Comparison of ENCODE assay signal across 20 cellular contexts in the genomic region with DNA sequence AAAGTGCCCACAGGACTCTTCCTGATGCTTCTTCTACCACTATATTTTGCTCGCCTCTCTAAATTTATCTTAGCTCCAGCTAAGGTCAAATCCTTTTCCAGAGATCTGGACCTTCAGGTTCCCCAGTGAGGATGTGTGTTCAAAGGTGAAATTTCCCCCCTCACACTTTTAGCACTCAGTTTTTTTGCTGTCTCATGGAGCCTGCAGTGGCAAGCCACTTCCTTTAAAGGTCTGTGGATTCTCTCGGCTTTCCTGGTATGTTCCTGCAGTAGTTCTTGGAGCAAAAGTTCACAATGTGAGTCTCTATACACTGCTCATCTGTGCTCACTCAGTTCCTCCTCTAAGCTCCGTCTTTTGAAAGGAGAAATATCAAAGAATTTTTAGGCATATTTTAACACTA.
A peak's percentile ranks its signal among the peaks of the same experiment; 100 is the strongest.
DNase-seq lines count a peak whose midpoint lies in the region; ATAC-seq, FAIRE-seq and TF ChIP-seq lines count a peak whose summit lies in the region.
"Had no signal": no experiment of that assay in that cellular context is flagged by ENCODE, and none has a peak within 500 bp of the region (broad histone marks: within the 10 kb centered on the region; RNA-seq: fewer than 3 reads in every experiment).

No MANE protein-coding gene starts in this region.

- no peaks in the 10 kb centered on the region for H3K79me2 ChIP-seq in OCI-LY3 (ENCODE audit: low read length)
- H3K79me2 ChIP-seq in H1 (ENCODE audit: control insufficient read depth in 1 of 2, insufficient read depth in 2 of 2, low read length in 2 of 2) = no peaks in the 10 kb centered on the region

- no peak for ATAC-seq in HG02840 (IDR thresholded peaks at IDR 0.05; ENCODE audit: low FRiP score, unreplicated experiment)
- ATAC-seq: A549; gastrocnemius medialis; left lung; naive thymus-derived CD4-positive, alpha-beta T cell had no signal

- TF ChIP-seq CTCF in OCI-LY3 (IDR thresholded peaks at IDR 0.05; ENCODE audit: low read depth, low read length) (no peak), H1 (IDR thresholded peaks at IDR 0.05; ENCODE audit: control extremely low read depth in 1 of 3, insufficient read depth in 1 of 3, low read depth in 1 of 3, low read length in 3 of 3) (no peak), nephron progenitor cell (IDR thresholded peaks at IDR 0.05) (no peak), GM13977 (IDR thresholded peaks at IDR 0.05; ENCODE audit: extremely low read depth, insufficient read depth, missing control alignments) (no peak)

- no peak overlapping the region for H4K8ac ChIP-seq in H1 (ENCODE audit: extremely low read depth, insufficient read depth, low read length)

- H3K4me1 ChIP-seq in OCI-LY3 (ENCODE audit: low read length) = peaks cover 59% of the 10 kb centered on the region
- no peaks in the 10 kb centered on the region; a peak in 1 of 7 replicates for H3K4me1 ChIP-seq in H1 (replicated peaks in 1 of 4; ENCODE audit: control insufficient read depth in 3 of 4, insufficient read depth in 4 of 4, low read length in 3 of 4)
- H3K4me1 ChIP-seq: gastrocnemius medialis, left lung, prostate gland, upper lobe of left lung had no signal

- peak; percentile 40 for DNase-seq in A172 (ENCODE audit: low spot score)
- no peak for DNase-seq in H1 (ENCODE audit: low read depth in 1 of 2, low spot score in 2 of 2)
- DNase-seq in nephron progenitor cell = no peak
- DNase-seq in activated CD4-positive, alpha-beta T cell treated with anti-CD3 and anti-CD28 coated beads, Interleukin-2, amount 10 ng/mL, durations not matched to agents 24 days and 14 days = no peak
- DNase-seq in H7 = no peak
- no peak for DNase-seq in GM13977 (ENCODE audit: low spot score)
- DNase-seq: gastrocnemius medialis; left lung; naive thymus-derived CD4-positive, alpha-beta T cell; NCI-H82; stimulated activated CD4-positive, alpha-beta T cell treated with anti-CD3 and anti-CD28 coated beads, Interleukin-12 subunit alpha, Interleukin-12 subunit beta, amount 100 ng/mL, for 4 hours; upper lobe of left lung had no signal

- H3K9ac ChIP-seq in OCI-LY3 (ENCODE audit: low read length) (no peak overlapping the region), H1 (replicated peaks in 1 of 4; ENCODE audit: extremely low read depth in 1 of 4, low read depth in 3 of 4, low read length in 3 of 4) (no peak overlapping the region)
- H3K9ac ChIP-seq: KMS-11 had no signal

- H3K4me3 ChIP-seq in OCI-LY3 (ENCODE audit: low read length) (no peak overlapping the region), H1 (ENCODE audit: extremely low read depth in 1 of 4, insufficient read depth in 2 of 4, low read depth in 3 of 4, low read length in 4 of 4) (no peak overlapping the region), H7 (ENCODE audit: insufficient read depth, low read depth, low read length) (no peak overlapping the region)
- H3K4me3 ChIP-seq: A549, gastrocnemius medialis, left lung, prostate gland, upper lobe of left lung had no signal

- no peak overlapping the region for H2BK120ac ChIP-seq in H1 (replicated peaks; ENCODE audit: low read depth, low read length)

- no peak overlapping the region for H3K23ac ChIP-seq in H1 (ENCODE audit: insufficient read length)

- H3K9me3 ChIP-seq in OCI-LY3 (ENCODE audit: insufficient read depth, low read length) (peaks cover 15% of the 10 kb centered on the region), H1 (ENCODE audit: insufficient read depth in 2 of 2, low read depth in 1 of 2, low read length in 1 of 2) (peaks cover 4% of the 10 kb centered on the region in 2 experiments; a peak in 2 of 4 replicates)
- H3K9me3 ChIP-seq: gastrocnemius medialis, prostate gland, upper lobe of left lung had no signal

- TF ChIP-seq POLR2A in H1 (IDR thresholded peaks at IDR 0.05; ENCODE audit: control extremely low read depth in 1 of 2, low read depth in 2 of 2, low read length in 2 of 2) = no peak

- H3K56ac ChIP-seq in H1 (replicated peaks; ENCODE audit: insufficient read length, low read depth, low read length) = no peak overlapping the region

- H3K14ac ChIP-seq in H1 (ENCODE audit: insufficient read length) = no peak overlapping the region

- H3K9me3 Mint-ChIP-seq in nephron progenitor cell = peaks cover 22% of the 10 kb centered on the region
- H3K9me3 Mint-ChIP-seq in activated CD4-positive, alpha-beta T cell treated with anti-CD3 and anti-CD28 coated beads, Interleukin-2, amount 10 ng/mL, durations not matched to agents 24 days and 14 days = peaks cover 8% of the 10 kb centered on the region

- no peak for FAIRE-seq in H1 (lab: Jason Lieb, UNC)
- FAIRE-seq: A549 had no signal

- H3K36me3 Mint-ChIP-seq in nephron progenitor cell (ENCODE audit: low read depth) = no peaks in the 10 kb centered on the region
- no peaks in the 10 kb centered on the region for H3K36me3 Mint-ChIP-seq in activated CD4-positive, alpha-beta T cell treated with anti-CD3 and anti-CD28 coated beads, Interleukin-2, amount 10 ng/mL, durations not matched to agents 24 days and 14 days (ENCODE audit: low read depth)

- CTCF ChIA-PET in H1 (lab: Charles Lee; ENCODE audit: partially characterized antibody) = interaction anchor here (1.2 to 1.3 kb wide), 2 partner anchors 76 to 178 kb away, joined by 3 read pairs; no protein-coding TSS in a partner anchor

- 61% methylated on average over 3 of the region's 3 CpGs; no CpG with 5 or more reads in 1 of the 2 experiments for WGBS in H1 (ENCODE audit: extremely low coverage in 1 of 2, insufficient coverage in 1 of 2, insufficient read length in 1 of 2, insufficient replicate concordance in 2 of 2, low coverage in 1 of 2, low lambda C conversion rate in 2 of 2, missing lambda C conversion rate in 1 of 2), 2 experiments

- H3K4ac ChIP-seq in H1 (replicated peaks; ENCODE audit: insufficient read length, low read depth, low read length) = no peak overlapping the region

- TF ChIP-seq RAD21 in H1 (IDR thresholded peaks at IDR 0.05 in 1 of 2, conservative IDR thresholded peaks at IDR 0.05 in 1 of 2; ENCODE audit: low read depth in 2 of 2, low read length in 2 of 2) = no peak

- H3K18ac ChIP-seq in H1 (ENCODE audit: extremely low read depth, low read length) = no peak overlapping the region; the same call in 1 of the 2 replicates

- H4K91ac ChIP-seq in H1 (replicated peaks; ENCODE audit: insufficient read length, low read length) = no peak overlapping the region

- POLR2A ChIA-PET in H1 (lab: Charles Lee; ENCODE audit: partially characterized antibody) = no interaction called here

- H2BK15ac ChIP-seq in H1 (ENCODE audit: low read length) = no peak overlapping the region

- H4K20me1 ChIP-seq in OCI-LY3 (ENCODE audit: insufficient read depth, low read length) (no peaks in the 10 kb centered on the region), H1 (replicated peaks in 1 of 2; ENCODE audit: control insufficient read depth in 1 of 2, insufficient read depth in 2 of 2, low read length in 2 of 2) (no peaks in the 10 kb centered on the region)

- H3K36me3 ChIP-seq in OCI-LY3 (replicated peaks; ENCODE audit: low read depth, low read length) (peaks cover 30% of the 10 kb centered on the region), H1 (ENCODE audit: control insufficient read depth in 2 of 4, insufficient read depth in 4 of 4, low read length in 3 of 4) (peaks cover 0 to 5% (median 0%) of the 10 kb centered on the region in 4 experiments; a peak in 1 of 8 replicates), H7 (replicated peaks; ENCODE audit: control insufficient read depth, insufficient read depth, low read length) (peaks cover 15% of the 10 kb centered on the region)
- H3K36me3 ChIP-seq: gastrocnemius medialis, left lung, prostate gland, upper lobe of left lung had no signal

- in situ Hi-C loops in GM13977 (cut with MboI; ENCODE audit: low pct_unique_long_range_greater_than_20kb, low sequenced_read_pairs, unreplicated experiment) = no loop called here

- 0 out of 2 replicates have a peak, but pooled peaks cover 3% of the 10 kb centered on the region for H3K23me2 ChIP-seq in H1 (ENCODE audit: low read depth, low read length)

- no peak overlapping the region for H2BK12ac ChIP-seq in H1 (ENCODE audit: low read depth, low read length)

- H3K27me3 Mint-ChIP-seq in nephron progenitor cell (ENCODE audit: low read depth, poor library complexity) = no peaks in the 10 kb centered on the region
- H3K27me3 Mint-ChIP-seq in activated CD4-positive, alpha-beta T cell treated with anti-CD3 and anti-CD28 coated beads, Interleukin-2, amount 10 ng/mL, durations not matched to agents 24 days and 14 days = no peaks in the 10 kb centered on the region
- H3K27me3 Mint-ChIP-seq: central memory CD8-positive, alpha-beta T cell; naive thymus-derived CD4-positive, alpha-beta T cell had no signal

- H3K27me3 ChIP-seq in OCI-LY3 (ENCODE audit: low read depth, low read length) (no peaks in the 10 kb centered on the region), H1 (replicated peaks in 1 of 4; ENCODE audit: control insufficient read depth in 3 of 4, extremely low read depth in 1 of 4, insufficient read depth in 3 of 4, low read length in 3 of 4) (no peaks in the 10 kb centered on the region), H7 (ENCODE audit: control insufficient read depth, insufficient read depth, low read length) (no peaks in the 10 kb centered on the region)
- H3K27me3 ChIP-seq: gastrocnemius medialis, left lung, upper lobe of left lung had no signal

- intact Hi-C loops in activated CD4-positive, alpha-beta T cell treated with anti-CD3 and anti-CD28 coated beads, Interleukin-2, amount 10 ng/mL, durations not matched to agents 24 days and 14 days (cut with micrococcal nuclease) = no loop called here

- H3K27ac ChIP-seq in OCI-LY3 (ENCODE audit: low read length) = peak overlapping the region; percentile 34
- H3K27ac ChIP-seq in H1 (ENCODE audit: low read depth, low read length) = no peak overlapping the region
- H3K27ac ChIP-seq: C4-2B, gastrocnemius medialis, KMS-11, left lung, prostate gland, upper lobe of left lung, VCaP had no signal

- no peak overlapping the region for H2AK5ac ChIP-seq in H1 (ENCODE audit: low read depth, low read length)

- H3K4me2 ChIP-seq in OCI-LY3 (ENCODE audit: low read length) (no peak overlapping the region), H1 (ENCODE audit: insufficient read depth in 1 of 2, low read depth in 2 of 2, low read length in 2 of 2) (no peak overlapping the region)
- H3K4me2 ChIP-seq: A549, KMS-11 had no signal

- peak overlapping the region; percentile 55; the same call in 1 of the 2 replicates for H2AFZ ChIP-seq in OCI-LY3 (ENCODE audit: low read depth, low read length)
- H2AFZ ChIP-seq in H1 (ENCODE audit: low read length) = no peak overlapping the region

- H2BK5ac ChIP-seq in H1 (ENCODE audit: low read depth, low read length) = no peak overlapping the region; the same call in 1 of the 2 replicates

- no peak for TF ChIP-seq EP300 in H1 (IDR thresholded peaks at IDR 0.05; ENCODE audit: borderline replicate concordance in 1 of 2, low read depth in 2 of 2, low read length in 2 of 2)

- peaks cover 15% of the 10 kb centered on the region for H3K4me1 Mint-ChIP-seq in nephron progenitor cell
- no peaks in the 10 kb centered on the region for H3K4me1 Mint-ChIP-seq in activated CD4-positive, alpha-beta T cell treated with anti-CD3 and anti-CD28 coated beads, Interleukin-2, amount 10 ng/mL, durations not matched to agents 24 days and 14 days
- H3K4me1 Mint-ChIP-seq: central memory CD8-positive, alpha-beta T cell had no signal

- peak overlapping the region; percentile 15; the same call in 1 of the 2 replicates for H2BK20ac ChIP-seq in H1 (ENCODE audit: low read length)

- H3K27ac Mint-ChIP-seq in nephron progenitor cell = peak overlapping the region; percentile 88
- H3K27ac Mint-ChIP-seq in activated CD4-positive, alpha-beta T cell treated with anti-CD3 and anti-CD28 coated beads, Interleukin-2, amount 10 ng/mL, durations not matched to agents 24 days and 14 days = no peak overlapping the region
- H3K27ac Mint-ChIP-seq: naive thymus-derived CD4-positive, alpha-beta T cell had no signal

- no peak overlapping the region for H3K4me3 Mint-ChIP-seq in nephron progenitor cell
- no peak overlapping the region for H3K4me3 Mint-ChIP-seq in activated CD4-positive, alpha-beta T cell treated with anti-CD3 and anti-CD28 coated beads, Interleukin-2, amount 10 ng/mL, durations not matched to agents 24 days and 14 days
- H3K4me3 Mint-ChIP-seq: central memory CD8-positive, alpha-beta T cell; naive thymus-derived CD4-positive, alpha-beta T cell had no signal

- H4K5ac ChIP-seq in H1 (ENCODE audit: insufficient read length, low read depth, low read length) = no peak overlapping the region

- no peaks in the 10 kb centered on the region for H3K79me1 ChIP-seq in H1 (ENCODE audit: low read depth, low read length)
